ENCODE assay signal across 8 cellular contexts in the genomic region with DNA sequence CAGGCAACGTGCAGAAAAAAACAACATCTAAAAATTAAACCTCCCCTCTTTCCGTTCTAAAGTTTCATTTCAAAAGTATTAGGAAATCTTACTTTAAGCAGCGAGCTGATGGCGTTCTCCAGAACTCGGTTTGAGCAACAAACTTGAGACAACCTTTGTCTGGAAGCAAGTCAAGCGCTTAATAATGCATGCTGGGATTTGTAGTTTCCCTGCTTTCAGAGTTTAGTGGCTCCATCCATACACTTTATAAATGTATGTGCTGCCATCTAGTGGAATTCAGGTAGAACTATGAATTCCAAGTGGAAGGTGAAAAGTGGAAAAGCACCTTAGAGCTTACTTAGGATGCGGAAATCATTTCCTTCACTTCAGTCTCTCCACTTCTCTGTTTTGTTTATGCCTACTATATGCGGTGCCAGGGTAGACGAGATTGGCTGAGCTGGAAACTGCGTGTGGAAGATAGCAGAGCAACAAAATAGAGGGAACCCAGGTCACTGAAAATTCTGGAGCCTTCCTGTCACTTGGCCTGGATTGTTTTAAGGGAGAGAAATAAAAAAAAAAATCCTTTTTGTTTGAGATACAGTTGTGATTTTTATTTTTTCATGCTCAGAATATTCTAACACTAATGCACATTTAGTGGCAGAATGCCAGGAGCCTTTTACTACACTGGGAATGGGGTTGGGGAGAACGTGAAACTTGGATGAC. TPM values are rescaled to one million over a fixed set of nuclear protein-coding genes. Genes with fewer than 3 reads are reported as not detected.
DNase-seq lines count a peak whose midpoint lies in the region; ATAC-seq and TF ChIP-seq lines count a peak whose summit lies in the region.

BDH2 (minus strand) TSS at position 144 of the 702 bp plus-strand sequence. CDS start 3,580 bp downstream, outside the sequence.

- H3K27me3 ChIP-seq in iPS-18a (ENCODE audit: control insufficient read depth, insufficient read depth, low read length) (no peaks in the 10 kb centered on the region), sigmoid colon (no peaks in the 10 kb centered on the region)

- H3K36me3 ChIP-seq in iPS-18a (ENCODE audit: control insufficient read depth, low read depth, low read length) = no peaks in the 10 kb centered on the region
- no peaks in the 10 kb centered on the region for H3K36me3 ChIP-seq in sigmoid colon

- peak; percentile 58 for TF ChIP-seq CTCF in AG09319 (IDR thresholded peaks at IDR 0.05; ENCODE audit: low read depth, low read length)
- peak; percentile 55 for TF ChIP-seq CTCF in cardiac fibroblast (IDR thresholded peaks at IDR 0.05; ENCODE audit: low read depth, low read length)
- peak; percentile 58 to 73 (median 66) for TF ChIP-seq CTCF in sigmoid colon (IDR thresholded peaks at IDR 0.05)

- WGBS in sigmoid colon, 2 donors = 7 to 13% methylated on average over 11 of the region's 11 CpGs

- intact Hi-C loops in sigmoid colon (cut with DNase I) = loop anchor here (2.0 to 10.0 kb wide), 7 partner anchors 23 to 653 kb away; partner anchors contain the start of genes MANBA, NFKB1, SLC9B1 and SLC9B2

- H3K4me3 ChIP-seq in cardiac fibroblast (replicated peaks in 1 of 2; ENCODE audit: low read depth in 2 of 2, low read length in 2 of 2) = peak within 1 kb of the TSS; percentile 43 to 53
- peak within 1 kb of the TSS; percentile 98 for H3K4me3 ChIP-seq in iPS-18a (ENCODE audit: low read length)
- H3K4me3 ChIP-seq in sigmoid colon = peak within 1 kb of the TSS; percentile 21 to 51 (median 44)

- peak within 1 kb of the TSS; percentile 82 for H3K27ac ChIP-seq in iPS-18a (ENCODE audit: low read length)
- H3K27ac ChIP-seq in sigmoid colon = peak within 1 kb of the TSS; percentile 55 to 71 (median 68)

- peak within 1 kb of the TSS; percentile 95 for H3K4me3 Mint-ChIP-seq in T-helper 17 cell

- peaks cover 2% of the 10 kb centered on the region for H3K36me3 Mint-ChIP-seq in T-helper 17 cell (ENCODE audit: low read depth)

- DNase-seq in AG09319 (ENCODE audit: extremely low read depth, low read depth) = peak; percentile 90
- DNase-seq in NCI-H146 treated with DMSO at 0.1 percent for 48 hours (lab: John Stamatoyannopoulos, UW; ENCODE audit: unreplicated experiment) = peak; percentile 55
- peak in 1 of 3 donors; percentile 8 for DNase-seq in T-helper 17 cell
- DNase-seq in cardiac fibroblast (ENCODE audit: low read depth in 2 of 2) = peak; percentile 98
- DNase-seq in sigmoid colon = peak; percentile 81

- H3K9me3 ChIP-seq in T-helper 17 cell (ENCODE audit: control insufficient read depth, low read length, poor library complexity, severe bottlenecking) = no peaks in the 10 kb centered on the region
- H3K9me3 ChIP-seq in iPS-18a (ENCODE audit: control insufficient read depth, low read depth, low read length) = no peaks in the 10 kb centered on the region
- H3K9me3 ChIP-seq in sigmoid colon = no peaks in the 10 kb centered on the region

- H3K9ac ChIP-seq in iPS-18a (ENCODE audit: low read length) = peak within 1 kb of the TSS; percentile 95

- peaks cover 24% of the 10 kb centered on the region for H3K4me1 Mint-ChIP-seq in T-helper 17 cell

- H3K27me3 Mint-ChIP-seq in T-helper 17 cell = no peaks in the 10 kb centered on the region

- no peak for TF ChIP-seq EP300 in sigmoid colon (IDR thresholded peaks at IDR 0.05)

- ATAC-seq in GM18508 (IDR thresholded peaks at IDR 0.05; ENCODE audit: insufficient read depth, unreplicated experiment) (peak; percentile 98), HG02973 (IDR thresholded peaks at IDR 0.05; ENCODE audit: unreplicated experiment) (peak; percentile 98), T-helper 17 cell (peak; percentile 100)

- peak in 1 of 2 donors; percentile 41 for TF ChIP-seq POLR2A in sigmoid colon (IDR thresholded peaks at IDR 0.05)

- H3K4me1 ChIP-seq in iPS-18a (ENCODE audit: control insufficient read depth, low read depth, low read length) (peaks cover 8% of the 10 kb centered on the region), sigmoid colon (peaks cover 0 to 36% (median 18%) of the 10 kb centered on the region in 4 donors)

- peak within 1 kb of the TSS; percentile 92 for H3K27ac Mint-ChIP-seq in T-helper 17 cell

RNA-seq across cellular contexts. Expression of gene BDH2, which starts in this region (rescaled TPM):
- total RNA-seq in T-helper 17 cell (10 to 100 TPM in 1 of 2 donors, 1 to 10 TPM in 1; 8.6 to 11.2 TPM), sigmoid colon (10 to 100 TPM; 47.6 to 54.0 (median 50.2) TPM)
- 10 to 100 TPM; 31.7 to 62.7 (median 56.5) TPM for polyA plus RNA-seq in sigmoid colon

Comparison
In these comparisons a context has a peak if more than half of its experiments do, and no peak if none do; other contexts are left out.
1. H3K4me3 ChIP-seq: peak in every context shown above with its lines; median percentile 98 in iPS-18a; 48 in cardiac fibroblast; 44 in sigmoid colon.